8 cellular contexts compared by ENCODE assay signal in the genomic region with DNA sequence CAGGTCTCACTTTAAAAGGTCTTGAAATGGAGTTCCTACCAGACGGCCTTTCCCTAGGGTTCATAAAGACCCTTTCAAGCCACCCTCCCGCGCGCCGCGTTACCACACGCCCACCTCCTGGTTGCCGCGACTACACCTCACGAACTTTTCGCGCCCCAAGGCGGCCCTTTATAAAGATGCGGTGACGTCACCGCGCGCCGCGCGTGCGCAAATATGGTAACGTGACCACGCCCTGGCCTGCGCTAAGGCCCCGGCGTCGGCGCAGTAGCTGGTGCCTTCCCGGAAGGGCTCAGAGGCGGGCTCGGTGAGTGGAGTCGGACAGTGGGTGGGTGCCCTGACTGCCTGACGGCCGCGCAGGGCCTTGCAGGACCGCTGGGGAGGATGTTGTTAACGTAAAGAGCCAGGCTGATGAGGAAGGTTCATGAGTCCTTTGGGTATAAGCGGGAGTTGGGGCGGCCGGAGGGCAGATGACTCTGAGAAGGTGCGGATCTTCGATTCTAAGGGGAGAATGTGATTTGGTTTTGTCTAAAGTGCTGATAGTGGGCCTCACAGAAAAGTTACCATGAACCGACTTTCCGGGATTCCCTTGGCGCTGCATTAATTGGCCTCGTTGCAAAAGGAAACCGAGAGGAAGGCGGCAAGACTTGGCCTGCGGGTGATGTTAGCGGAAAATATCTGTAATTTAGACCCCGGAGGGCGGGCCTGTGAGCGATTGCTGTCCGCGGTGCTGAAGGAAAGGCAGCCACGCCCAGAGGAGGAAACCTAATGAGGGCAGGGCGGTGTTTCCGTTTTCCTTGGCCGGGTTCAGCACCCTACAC. TPM values are rescaled to one million over a fixed set of nuclear protein-coding genes. Genes with fewer than 3 reads are reported as not detected.
DNase-seq lines count a peak whose midpoint lies in the region; ATAC-seq and TF ChIP-seq lines count a peak whose summit lies in the region.

No MANE protein-coding gene starts in this region.

- peaks cover 11% of the 10 kb centered on the region for H3K27me3 Mint-ChIP-seq in activated CD4-positive, alpha-beta T cell treated with anti-CD3 and anti-CD28 coated beads, Interleukin-2, amount 10 ng/mL, durations not matched to agents 24 days and 14 days

- H3K27ac ChIP-seq in coronary artery (peak overlapping the region; percentile 17 to 84), layer of hippocampus (ENCODE audit: low read depth, low read length) (peak overlapping the region; percentile 68)

- peaks cover 6% of the 10 kb centered on the region for H3K4me1 Mint-ChIP-seq in activated CD4-positive, alpha-beta T cell treated with anti-CD3 and anti-CD28 coated beads, Interleukin-2, amount 10 ng/mL, durations not matched to agents 24 days and 14 days

- peaks cover 18% of the 10 kb centered on the region for H3K9me3 Mint-ChIP-seq in activated CD4-positive, alpha-beta T cell treated with anti-CD3 and anti-CD28 coated beads, Interleukin-2, amount 10 ng/mL, durations not matched to agents 24 days and 14 days

- H3K27me3 ChIP-seq in layer of hippocampus (ENCODE audit: control insufficient read depth, insufficient read depth, low read length) = no peaks in the 10 kb centered on the region

- CTCF ChIA-PET in GM10248 (lab: Yijun Ruan, JAX) = no interaction called here

- peak overlapping the region; percentile 87 for H3K4me3 ChIP-seq in coronary artery

- intact Hi-C loops in activated CD4-positive, alpha-beta T cell treated with anti-CD3 and anti-CD28 coated beads, Interleukin-2, amount 10 ng/mL, durations not matched to agents 24 days and 14 days (cut with micrococcal nuclease) = loop anchor here (2.0 kb wide), 1 partner anchor 1068 kb away; a partner anchor contains a TSS

- H3K36me3 Mint-ChIP-seq in activated CD4-positive, alpha-beta T cell treated with anti-CD3 and anti-CD28 coated beads, Interleukin-2, amount 10 ng/mL, durations not matched to agents 24 days and 14 days (ENCODE audit: low read depth) = peaks cover 10% of the 10 kb centered on the region

- peak overlapping the region; percentile 99 for H3K27ac Mint-ChIP-seq in activated CD4-positive, alpha-beta T cell treated with anti-CD3 and anti-CD28 coated beads, Interleukin-2, amount 10 ng/mL, durations not matched to agents 24 days and 14 days

- TF ChIP-seq CTCF in GM10248 (IDR thresholded peaks at IDR 0.05; ENCODE audit: control extremely low read depth, extremely low read depth, low read depth, missing control alignments) (no peak), coronary artery (IDR thresholded peaks at IDR 0.05) (no peak)

- peak overlapping the region; percentile 97 for H3K4me3 Mint-ChIP-seq in activated CD4-positive, alpha-beta T cell treated with anti-CD3 and anti-CD28 coated beads, Interleukin-2, amount 10 ng/mL, durations not matched to agents 24 days and 14 days

- POLR2A ChIA-PET in GM10248 (lab: Yijun Ruan, JAX) = no interaction called here

- peak; percentile 95 for ATAC-seq in HG02623 (IDR thresholded peaks at IDR 0.05; ENCODE audit: unreplicated experiment)

- DNase-seq in GM10248 (ENCODE audit: extremely low spot score) (peak; percentile 61), NCI-H2081 (lab: John Stamatoyannopoulos, UW) (peak; percentile 86 to 90), coronary artery (ENCODE audit: low spot score) (peak; percentile 84), NCI-H82 (lab: John Stamatoyannopoulos, UW) (no peak)
- peak; percentile 85 for DNase-seq in activated CD4-positive, alpha-beta T cell treated with anti-CD3 and anti-CD28 coated beads, Interleukin-2, amount 10 ng/mL, durations not matched to agents 24 days and 14 days
- DNase-seq in stimulated activated CD4-positive, alpha-beta T cell treated with anti-CD3 and anti-CD28 coated beads, Interleukin-15, amount 100 ng/mL, for 48 hours (ENCODE audit: low read depth in 2 of 2) = peak; percentile 59 to 68

RNA-seq across cellular contexts. Expression of a gene that starts 54.4 kb away (rescaled TPM):
- not detected in 2 replicates for total RNA-seq in activated CD4-positive, alpha-beta T cell treated with anti-CD3 and anti-CD28 coated beads, Interleukin-2, amount 10 ng/mL, durations not matched to agents 24 days and 14 days
